ENCODE assay signal across 10 cellular contexts in genomic region chr4:99054428-99054994, GRCh38. TPM values are rescaled to one million over a fixed set of nuclear protein-coding genes. Genes with fewer than 3 reads are reported as not detected.
A peak's percentile ranks its signal among the peaks of the same experiment; 100 is the strongest.
DNase-seq lines count a peak whose midpoint lies in the region; ATAC-seq and TF ChIP-seq lines count a peak whose summit lies in the region.
"Had no signal": no experiment of that assay in that cellular context is flagged by ENCODE, and none has a peak within 500 bp of the region (broad histone marks: within the 10 kb centered on the region; RNA-seq: fewer than 3 reads in every experiment).

No MANE protein-coding gene starts in this region.

- POLR2A ChIA-PET in activated CD4-positive, alpha-beta memory T cell treated with anti-CD3 and anti-CD28 coated beads, Interleukin-2, amount 10 ng/mL, durations not matched to agents 7 days and 5 days (lab: Charles Lee), result interaction anchor here (0.8 to 2.4 kb wide), 3 partner anchors 34 to 60 kb away, joined by 4 to 17 read pairs (median 14); partner anchors contain the start of genes ADH5 and METAP1

- H2BK5ac ChIP-seq in trophoblast cell (ENCODE audit: low read depth, low read length, poor library complexity), result no peak overlapping the region

- H4K20me1 ChIP-seq in DND-41 (ENCODE audit: insufficient read depth, low read length), result no peaks in the 10 kb centered on the region

- no peak for DNase-seq in DND-41
- no peak for DNase-seq in activated CD4-positive, alpha-beta memory T cell treated with anti-CD3 and anti-CD28 coated beads, Interleukin-2, amount 10 ng/mL, durations not matched to agents 7 days and 5 days
- no peak for DNase-seq in nucleus accumbens (lab: John Stamatoyannopoulos, UW)
- DNase-seq in cardiac septum (ENCODE audit: low spot score), result no peak
- no peak for DNase-seq in trophoblast cell
- no peak for DNase-seq in SW480 (ENCODE audit: low spot score)
- DNase-seq: glutamatergic neuron had no signal

- H3K27me3 ChIP-seq in DND-41 (ENCODE audit: insufficient read depth, low read length, poor library complexity) (no peaks in the 10 kb centered on the region), trophoblast cell (ENCODE audit: insufficient read depth, low read length) (no peaks in the 10 kb centered on the region)

- H2AFZ ChIP-seq in DND-41 (ENCODE audit: low read depth, low read length), result no peak overlapping the region
- no peak overlapping the region for H2AFZ ChIP-seq in trophoblast cell (ENCODE audit: insufficient read depth, low read length, poor library complexity)

- H3K27me3 Mint-ChIP-seq in activated CD4-positive, alpha-beta memory T cell treated with anti-CD3 and anti-CD28 coated beads, Interleukin-2, amount 10 ng/mL, durations not matched to agents 7 days and 5 days, result no peaks in the 10 kb centered on the region

- no peak overlapping the region for H3K23ac ChIP-seq in trophoblast cell (ENCODE audit: low read length)

- no peaks in the 10 kb centered on the region for H3K9me3 Mint-ChIP-seq in activated CD4-positive, alpha-beta memory T cell treated with anti-CD3 and anti-CD28 coated beads, Interleukin-2, amount 10 ng/mL, durations not matched to agents 7 days and 5 days

- H3K27ac Mint-ChIP-seq in activated CD4-positive, alpha-beta memory T cell treated with anti-CD3 and anti-CD28 coated beads, Interleukin-2, amount 10 ng/mL, durations not matched to agents 7 days and 5 days, result peak overlapping the region; percentile 62

- H3K4me2 ChIP-seq in DND-41 (ENCODE audit: insufficient read depth, low read length), result no peak overlapping the region
- no peak overlapping the region for H3K4me2 ChIP-seq in trophoblast cell (ENCODE audit: low read length)

- H4K12ac ChIP-seq in trophoblast cell (ENCODE audit: low read depth, low read length), result no peak overlapping the region

- no peak overlapping the region for H2BK12ac ChIP-seq in trophoblast cell (ENCODE audit: low read length)

- H4K91ac ChIP-seq in trophoblast cell (ENCODE audit: low read depth, low read length), result no peak overlapping the region

- H3K79me1 ChIP-seq in trophoblast cell (ENCODE audit: low read length), result peaks cover 9% of the 10 kb centered on the region

- H3K4ac ChIP-seq in trophoblast cell (ENCODE audit: low read depth, low read length), result no peak overlapping the region

- H3K18ac ChIP-seq in trophoblast cell (ENCODE audit: low read length), result no peak overlapping the region

- no CpG with 5 or more reads among the region's 3 CpGs for WGBS in trophoblast cell (ENCODE audit: extremely low coverage, insufficient coverage, insufficient read length)

- peaks cover 6% of the 10 kb centered on the region for H3K4me1 ChIP-seq in DND-41 (ENCODE audit: insufficient read depth, low read length)
- H3K4me1 ChIP-seq in trophoblast cell (ENCODE audit: control insufficient read depth in 1 of 2, insufficient read depth in 2 of 2, low read length in 2 of 2), result peaks cover 6 to 8% of the 10 kb centered on the region in 2 experiments

- H3K4me1 Mint-ChIP-seq in activated CD4-positive, alpha-beta memory T cell treated with anti-CD3 and anti-CD28 coated beads, Interleukin-2, amount 10 ng/mL, durations not matched to agents 7 days and 5 days, result peaks cover 43% of the 10 kb centered on the region

- no peak overlapping the region for H2AK5ac ChIP-seq in trophoblast cell (ENCODE audit: low read length)

- H3K36me3 Mint-ChIP-seq in activated CD4-positive, alpha-beta memory T cell treated with anti-CD3 and anti-CD28 coated beads, Interleukin-2, amount 10 ng/mL, durations not matched to agents 7 days and 5 days (ENCODE audit: low read depth), result peaks cover 41% of the 10 kb centered on the region

- no peak overlapping the region for H4K8ac ChIP-seq in trophoblast cell (ENCODE audit: low read depth, low read length)

- H3K9me3 ChIP-seq in DND-41 (ENCODE audit: insufficient read depth, low read length, severe bottlenecking) (no peaks in the 10 kb centered on the region), trophoblast cell (ENCODE audit: insufficient read depth, low read depth, low read length) (no peaks in the 10 kb centered on the region)

- no peak for TF ChIP-seq CTCF in DND-41 (IDR thresholded peaks at IDR 0.05; ENCODE audit: borderline replicate concordance, extremely low read depth, low read length, poor library complexity, severe bottlenecking)

- H3K4me3 ChIP-seq in DND-41 (ENCODE audit: low read depth in 1 of 2, low read length in 2 of 2) (no peak overlapping the region), trophoblast cell (ENCODE audit: low read depth, low read length) (no peak overlapping the region)

- intact Hi-C loops in cardiac septum (cut with DNase I), result loop anchor here (5.0 to 10.0 kb wide), 2 partner anchors 112 to 220 kb away; no protein-coding TSS in a partner anchor

- no peak for ATAC-seq in DND-41 (ENCODE audit: insufficient read depth, low read depth)
- peak; percentile 55 for ATAC-seq in GM19023 (IDR thresholded peaks at IDR 0.05; ENCODE audit: unreplicated experiment)
- peak; percentile 47 for ATAC-seq in HG02884 (IDR thresholded peaks at IDR 0.05; ENCODE audit: unreplicated experiment)
- ATAC-seq: SK-N-SH treated with all-trans-retinoic acid at 6 μM for 48 hours had no signal

- no peak overlapping the region for H2BK120ac ChIP-seq in trophoblast cell (ENCODE audit: insufficient read depth, low read length, poor library complexity)

- H3K14ac ChIP-seq in trophoblast cell (ENCODE audit: low read length), result no peak overlapping the region

- H3K27ac ChIP-seq in DND-41 (ENCODE audit: low read length) (0 out of 2 replicates have a peak overlapping the region, but pooled peaks have one; percentile 8), trophoblast cell (ENCODE audit: low read depth, low read length) (no peak overlapping the region)

- H3K36me3 ChIP-seq in DND-41 (ENCODE audit: insufficient read depth, low read length) (peaks cover 66% of the 10 kb centered on the region), trophoblast cell (ENCODE audit: control insufficient read depth in 1 of 2, insufficient read depth in 2 of 2, low read length in 2 of 2) (peaks cover 20 to 23% of the 10 kb centered on the region in 2 experiments)

- H3K4me3 Mint-ChIP-seq in activated CD4-positive, alpha-beta memory T cell treated with anti-CD3 and anti-CD28 coated beads, Interleukin-2, amount 10 ng/mL, durations not matched to agents 7 days and 5 days, result no peak overlapping the region

- H3K79me2 ChIP-seq in DND-41 (ENCODE audit: insufficient read depth, low read length) (no peaks in the 10 kb centered on the region), trophoblast cell (ENCODE audit: control insufficient read depth, insufficient read depth, low read length, poor library complexity) (no peaks in the 10 kb centered on the region)

- H3K9ac ChIP-seq in DND-41 (ENCODE audit: low read depth, low read length) (no peak overlapping the region), trophoblast cell (ENCODE audit: low read length) (no peak overlapping the region)

- CTCF ChIA-PET in activated CD4-positive, alpha-beta memory T cell treated with anti-CD3 and anti-CD28 coated beads, Interleukin-2, amount 10 ng/mL, durations not matched to agents 7 days and 5 days (lab: Charles Lee), result interaction anchor here (0.8 to 8.1 kb wide), 6 partner anchors 11 to 587 kb away, joined by 3 to 181 read pairs (median 4); partner anchors contain the start of genes ADH5 and METAP1

RNA-seq across cellular contexts. Expression of gene ADH5, which starts 34.1 kb away (rescaled TPM):
- 100 to 1,000 TPM; 107 to 114 TPM for total RNA-seq in activated CD4-positive, alpha-beta memory T cell treated with anti-CD3 and anti-CD28 coated beads, Interleukin-2, amount 10 ng/mL, durations not matched to agents 7 days and 5 days
- total RNA-seq in cardiac septum, result 132 TPM
- 129 and 132 TPM in 2 replicates for polyA plus RNA-seq in trophoblast cell (2013)

RNA-seq across cellular contexts. Expression of gene METAP1, which starts 59.0 kb away (rescaled TPM):
- total RNA-seq in activated CD4-positive, alpha-beta memory T cell treated with anti-CD3 and anti-CD28 coated beads, Interleukin-2, amount 10 ng/mL, durations not matched to agents 7 days and 5 days, result 10 to 100 TPM; 41.5 to 44.9 TPM
- total RNA-seq in cardiac septum, result 56.2 TPM
- 64.2 and 64.7 TPM in 2 replicates for polyA plus RNA-seq in trophoblast cell (2013)
